10 cellular contexts compared by ENCODE assay signal in genomic region chr5:21844960-21845359, GRCh38.
"Had no signal": no experiment of that assay in that cellular context is flagged by ENCODE, and none has a peak within 500 bp of the region (broad histone marks: within the 10 kb centered on the region; RNA-seq: fewer than 3 reads in every experiment).

No MANE protein-coding gene starts in this region.

- H3K27ac ChIP-seq: VCaP, WERI-Rb-1 had no signal

- H3K36me3 ChIP-seq: WERI-Rb-1 had no signal

- ATAC-seq: activated CD4-positive, alpha-beta T cell treated with anti-CD3 and anti-CD28 coated beads for 36 hours; activated CD4-positive, CD25-positive, alpha-beta regulatory T cell treated with anti-CD3 and anti-CD28 coated beads, Interleukin-2, amount 50 U/mL, for 24 hours; activated CD8-positive, alpha-beta memory T cell treated with anti-CD3 and anti-CD28 coated beads, Interleukin-2, amount 10 ng/mL, durations not matched to agents 7 days and 5 days; activated CD8-positive, alpha-beta T cell treated with anti-CD3 and anti-CD28 coated beads for 36 hours; activated CD8-positive, alpha-beta T cell treated with anti-CD3 and anti-CD28 coated beads, Interleukin-2, amount 10 ng/mL, durations not matched to agents 7 days and 5 days; T-cell; T-helper 17 cell; WTC11 had no signal
